1 cellular context compared by ENCODE assay signal in the genomic region with DNA sequence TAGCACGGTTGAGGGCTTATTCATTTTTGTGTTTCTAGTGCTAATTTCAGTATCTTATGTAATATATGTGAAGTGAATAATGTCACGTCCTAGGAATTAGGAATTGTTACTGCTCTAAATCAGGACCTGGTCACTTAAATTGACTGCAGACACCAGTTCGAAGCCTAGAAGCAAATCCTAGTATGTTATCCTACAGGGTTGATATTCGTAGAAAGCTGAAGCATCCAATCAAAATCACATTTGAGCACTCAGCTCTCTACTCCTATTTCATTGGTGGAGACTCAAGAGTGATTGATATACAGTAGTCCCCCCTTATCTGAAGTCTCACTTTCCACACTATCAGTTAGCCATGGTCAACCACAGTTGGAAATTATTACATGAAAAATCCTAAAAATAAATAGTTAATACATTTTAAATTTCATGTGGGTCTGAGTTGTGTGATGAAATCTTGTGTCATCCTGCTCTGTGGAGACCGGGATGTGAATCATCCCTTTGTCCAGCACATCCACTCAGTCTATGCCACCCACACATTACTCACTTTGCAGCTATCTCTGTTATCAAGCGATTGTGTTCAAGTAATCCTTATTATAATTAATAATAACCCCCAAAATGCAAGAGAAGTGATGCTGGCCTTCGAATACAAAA.
TF ChIP-seq lines count a peak whose summit lies in the region.

No MANE protein-coding gene starts in this region.

TF ChIP-seq in GM23338, 12 proteins besides CTCF, POLR2A, EP300 and RAD21 (continued from another document):
- TF ChIP-seq, protein P1, sequence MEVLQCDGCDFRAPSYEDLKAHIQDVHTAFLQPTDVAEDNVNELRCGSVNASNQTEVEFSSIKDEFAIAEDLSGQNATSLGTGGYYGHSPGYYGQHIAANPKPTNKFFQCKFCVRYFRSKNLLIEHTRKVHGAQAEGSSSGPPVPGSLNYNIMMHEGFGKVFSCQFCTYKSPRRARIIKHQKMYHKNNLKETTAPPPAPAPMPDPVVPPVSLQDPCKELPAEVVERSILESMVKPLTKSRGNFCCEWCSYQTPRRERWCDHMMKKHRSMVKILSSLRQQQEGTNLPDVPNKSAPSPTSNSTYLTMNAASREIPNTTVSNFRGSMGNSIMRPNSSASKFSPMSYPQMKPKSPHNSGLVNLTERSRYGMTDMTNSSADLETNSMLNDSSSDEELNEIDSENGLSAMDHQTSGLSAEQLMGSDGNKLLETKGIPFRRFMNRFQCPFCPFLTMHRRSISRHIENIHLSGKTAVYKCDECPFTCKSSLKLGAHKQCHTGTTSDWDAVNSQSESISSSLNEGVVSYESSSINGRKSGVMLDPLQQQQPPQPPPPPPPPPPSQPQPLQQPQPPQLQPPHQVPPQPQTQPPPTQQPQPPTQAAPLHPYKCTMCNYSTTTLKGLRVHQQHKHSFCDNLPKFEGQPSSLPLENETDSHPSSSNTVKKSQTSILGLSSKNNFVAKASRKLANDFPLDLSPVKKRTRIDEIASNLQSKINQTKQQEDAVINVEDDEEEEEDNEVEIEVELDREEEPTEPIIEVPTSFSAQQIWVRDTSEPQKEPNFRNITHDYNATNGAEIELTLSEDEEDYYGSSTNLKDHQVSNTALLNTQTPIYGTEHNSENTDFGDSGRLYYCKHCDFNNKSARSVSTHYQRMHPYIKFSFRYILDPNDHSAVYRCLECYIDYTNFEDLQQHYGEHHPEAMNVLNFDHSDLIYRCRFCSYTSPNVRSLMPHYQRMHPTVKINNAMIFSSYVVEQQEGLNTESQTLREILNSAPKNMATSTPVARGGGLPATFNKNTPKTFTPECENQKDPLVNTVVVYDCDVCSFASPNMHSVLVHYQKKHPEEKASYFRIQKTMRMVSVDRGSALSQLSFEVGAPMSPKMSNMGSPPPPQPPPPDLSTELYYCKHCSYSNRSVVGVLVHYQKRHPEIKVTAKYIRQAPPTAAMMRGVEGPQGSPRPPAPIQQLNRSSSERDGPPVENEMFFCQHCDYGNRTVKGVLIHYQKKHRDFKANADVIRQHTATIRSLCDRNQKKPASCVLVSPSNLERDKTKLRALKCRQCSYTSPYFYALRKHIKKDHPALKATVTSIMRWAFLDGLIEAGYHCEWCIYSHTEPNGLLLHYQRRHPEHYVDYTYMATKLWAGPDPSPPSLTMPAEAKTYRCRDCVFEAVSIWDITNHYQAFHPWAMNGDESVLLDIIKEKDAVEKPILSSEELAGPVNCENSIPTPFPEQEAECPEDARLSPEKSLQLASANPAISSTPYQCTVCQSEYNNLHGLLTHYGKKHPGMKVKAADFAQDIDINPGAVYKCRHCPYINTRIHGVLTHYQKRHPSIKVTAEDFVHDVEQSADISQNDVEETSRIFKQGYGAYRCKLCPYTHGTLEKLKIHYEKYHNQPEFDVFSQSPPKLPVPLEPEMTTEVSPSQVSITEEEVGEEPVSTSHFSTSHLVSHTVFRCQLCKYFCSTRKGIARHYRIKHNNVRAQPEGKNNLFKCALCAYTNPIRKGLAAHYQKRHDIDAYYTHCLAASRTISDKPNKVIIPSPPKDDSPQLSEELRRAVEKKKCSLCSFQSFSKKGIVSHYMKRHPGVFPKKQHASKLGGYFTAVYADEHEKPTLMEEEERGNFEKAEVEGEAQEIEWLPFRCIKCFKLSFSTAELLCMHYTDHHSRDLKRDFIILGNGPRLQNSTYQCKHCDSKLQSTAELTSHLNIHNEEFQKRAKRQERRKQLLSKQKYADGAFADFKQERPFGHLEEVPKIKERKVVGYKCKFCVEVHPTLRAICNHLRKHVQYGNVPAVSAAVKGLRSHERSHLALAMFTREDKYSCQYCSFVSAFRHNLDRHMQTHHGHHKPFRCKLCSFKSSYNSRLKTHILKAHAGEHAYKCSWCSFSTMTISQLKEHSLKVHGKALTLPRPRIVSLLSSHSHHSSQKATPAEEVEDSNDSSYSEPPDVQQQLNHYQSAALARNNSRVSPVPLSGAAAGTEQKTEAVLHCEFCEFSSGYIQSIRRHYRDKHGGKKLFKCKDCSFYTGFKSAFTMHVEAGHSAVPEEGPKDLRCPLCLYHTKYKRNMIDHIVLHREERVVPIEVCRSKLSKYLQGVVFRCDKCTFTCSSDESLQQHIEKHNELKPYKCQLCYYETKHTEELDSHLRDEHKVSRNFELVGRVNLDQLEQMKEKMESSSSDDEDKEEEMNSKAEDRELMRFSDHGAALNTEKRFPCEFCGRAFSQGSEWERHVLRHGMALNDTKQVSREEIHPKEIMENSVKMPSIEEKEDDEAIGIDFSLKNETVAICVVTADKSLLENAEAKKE (CRISPR knock-in tag; IDR thresholded peaks at IDR 0.05), result no peak
